ENCODE assay signal across 26 cellular contexts in genomic region chr12:130606245-130606644, GRCh38.
A peak's percentile ranks its signal among the peaks of the same experiment; 100 is the strongest.
DNase-seq lines count a peak whose midpoint lies in the region; ATAC-seq, FAIRE-seq and TF ChIP-seq lines count a peak whose summit lies in the region.
"Had no signal": no experiment of that assay in that cellular context is flagged by ENCODE, and none has a peak within 500 bp of the region (broad histone marks: within the 10 kb centered on the region; RNA-seq: fewer than 3 reads in every experiment).

No MANE protein-coding gene starts in this region.

- H3K9ac ChIP-seq in GM12878 (ENCODE audit: control insufficient read depth, insufficient read depth, low read length): no peak overlapping the region
- H3K9ac ChIP-seq: KMS-11 had no signal

- no peaks in the 10 kb centered on the region for H3K79me2 ChIP-seq in GM12878 (ENCODE audit: control insufficient read depth, insufficient read depth, low read length)

- H3K4me2 ChIP-seq in GM12878 (ENCODE audit: control insufficient read depth, insufficient read depth): no peak overlapping the region
- H3K4me2 ChIP-seq: KMS-11 had no signal

- ATAC-seq in GM12878: no peak
- ATAC-seq: T-helper 17 cell had no signal

- 55% methylated on average over 12 of the region's 12 CpGs for WGBS in GM12878 (ENCODE audit: insufficient coverage, insufficient replicate concordance, low lambda C conversion rate, missing lambda C conversion rate)

- POLR2A ChIA-PET in GM12878 (lab: Charles Lee): no interaction called here

- H3K27me3 ChIP-seq in GM12878 (replicated peaks in 1 of 2; ENCODE audit: control insufficient read depth in 2 of 2, insufficient read depth in 2 of 2, low read length in 1 of 2): no peaks in the 10 kb centered on the region

- no peaks in the 10 kb centered on the region for H3K36me3 ChIP-seq in GM12878 (ENCODE audit: control insufficient read depth in 2 of 2, insufficient read depth in 2 of 2, low read length in 1 of 2)
- H3K36me3 ChIP-seq: HAP-1 had no signal

- RAD21 ChIA-PET in GM12878 (lab: Charles Lee; ENCODE audit: unreplicated experiment): interaction anchor here (1.1 to 1.5 kb wide), 2 partner anchors 29 to 108 kb away, joined by 3 read pairs; no protein-coding TSS in a partner anchor

- SMC1A ChIA-PET in GM12878 (lab: Charles Lee; ENCODE audit: uncharacterized antibody, unreplicated experiment): interaction anchor here (1.1 kb wide), 1 partner anchor 38 kb away, joined by 3 read pairs; no protein-coding TSS in a partner anchor

- no TSS peak for BruUV-seq in GM12878 (replicated peaks; lab: Mats Ljungman, UMichigan)

- no peak for TF ChIP-seq EP300 in GM12878 (IDR thresholded peaks at IDR 0.05; ENCODE audit: borderline replicate concordance in 1 of 2, control insufficient read depth in 1 of 2, low read depth in 2 of 2, low read length in 2 of 2)

- no peak for TF ChIP-seq CTCF in GM12878 (IDR thresholded peaks at IDR 0.05 in 2 of 3, conservative IDR thresholded peaks at IDR 0.05 in 1 of 3; ENCODE audit: control insufficient read depth in 2 of 3, extremely low read depth in 1 of 3, insufficient read depth in 1 of 3, low read depth in 3 of 3, low read length in 3 of 3)
- TF ChIP-seq CTCF in GM13977 (IDR thresholded peaks at IDR 0.05; ENCODE audit: extremely low read depth, insufficient read depth, missing control alignments): no peak

- no peak for TF ChIP-seq POLR2A in GM12878 (IDR thresholded peaks at IDR 0.05; ENCODE audit: low read depth, low read length)

- H3K27ac ChIP-seq in GM12878 (ENCODE audit: control insufficient read depth, insufficient read depth): no peak overlapping the region
- H3K27ac ChIP-seq: KMS-11, RWPE1, SK-N-MC had no signal

- no peak overlapping the region for H3K4me3 ChIP-seq in GM12878
- H3K4me3 ChIP-seq: HAP-1, SK-N-MC had no signal

- DNase-seq in DMS79 (lab: John Stamatoyannopoulos, UW) (peak; percentile 49), NCI-H1436 treated with DMSO at 0.1 percent for 48 hours (lab: John Stamatoyannopoulos, UW) (peak; percentile 37), GM12878 (ENCODE audit: low read depth, low spot score) (no peak), nucleus accumbens (lab: John Stamatoyannopoulos, UW) (peak in 39 of 56 donors; percentile 3 to 88 (median 51)), DMS153 treated with DMSO at 0.1 percent for 48 hours (lab: John Stamatoyannopoulos, UW; ENCODE audit: unreplicated experiment) (no peak), cortex of kidney (lab: John Stamatoyannopoulos, UW) (no peak), GM13977 (ENCODE audit: low spot score) (no peak)
- DNase-seq: Caco-2; CD4-positive, alpha-beta T cell; GDM1; NCI-H1105; NCI-H1694; NCI-H2171; NCI-H345; NCI-H524; NCI-H774; NK-92 treated with Interleukin-12 subunit alpha and Interleukin-12 subunit beta, amount 100 ng/mL, for 24 hours; SHP77 treated with DMSO at 0.1 percent for 48 hours; SW 1271; T-helper 17 cell had no signal

- no peak overlapping the region for H2AFZ ChIP-seq in GM12878 (ENCODE audit: control insufficient read depth, low read depth, low read length)

- intact Hi-C loops in GM12878 (cut with micrococcal nuclease; ENCODE audit: unreplicated experiment): no loop called here

- H3K9me3 ChIP-seq in GM12878 (replicated peaks; ENCODE audit: control insufficient read depth, insufficient read depth, low read length): no peaks in the 10 kb centered on the region
- H3K9me3 ChIP-seq: Caco-2, HAP-1 had no signal

- no peaks in the 10 kb centered on the region for H3K4me1 ChIP-seq in GM12878 (ENCODE audit: control insufficient read depth, insufficient read depth, low read length)
- H3K4me1 ChIP-seq: Caco-2, HAP-1 had no signal

- no peak for FAIRE-seq in GM12878 (lab: Jason Lieb, UNC)
- FAIRE-seq: A204.1, HTR-8/SVneo had no signal

- no peaks in the 10 kb centered on the region for H4K20me1 ChIP-seq in GM12878 (ENCODE audit: control insufficient read depth, insufficient read depth)

- TF ChIP-seq RAD21 in GM12878 (IDR thresholded peaks at IDR 0.05; ENCODE audit: insufficient read depth, low read depth, low read length): no peak

- in situ Hi-C loops in GM12878 (cut with MboI) (no loop called here), GM13977 (cut with MboI; ENCODE audit: low pct_unique_long_range_greater_than_20kb, low sequenced_read_pairs, unreplicated experiment) (no loop called here)

- CTCF ChIA-PET in GM12878 (lab: Yijun Ruan, JAX): interaction anchor here (1.0 kb wide), 1 partner anchor 32 kb away, joined by 3 read pairs; no protein-coding TSS in a partner anchor

TF ChIP-seq in GM12878, 131 proteins besides CTCF, POLR2A, EP300 and RAD21:
- TF ChIP-seq CHD4 (IDR thresholded peaks at IDR 0.05) (no peak), DPF2 (IDR thresholded peaks at IDR 0.05) (no peak), IRF3 (IDR thresholded peaks at IDR 0.05) (no peak), E2F8 (IDR thresholded peaks at IDR 0.05; ENCODE audit: low read depth, partially characterized antibody) (no peak), JUNB (IDR thresholded peaks at IDR 0.05) (no peak), ATF2 (IDR thresholded peaks at IDR 0.05; ENCODE audit: low read length) (no peak), PML (IDR thresholded peaks at IDR 0.05; ENCODE audit: low read length) (no peak), PAX5 (IDR thresholded peaks at IDR 0.05; ENCODE audit: borderline replicate concordance, low read depth, low read length) (peak; percentile 78), ZSCAN29 (IDR thresholded peaks at IDR 0.05) (peak; percentile 94), MTA3 (IDR thresholded peaks at IDR 0.05; ENCODE audit: borderline replicate concordance, low read length) (no peak), RAD51 (IDR thresholded peaks at IDR 0.05) (no peak), SRF (IDR thresholded peaks at IDR 0.05; ENCODE audit: low read depth in 2 of 2, low read length in 2 of 2) (no peak), BHLHE40 (IDR thresholded peaks at IDR 0.05; ENCODE audit: borderline replicate concordance in 1 of 2, low read depth in 2 of 2, low read length in 1 of 2) (0 out of 4 replicates have a peak, but pooled peaks of 1 of the 2 experiments have one; percentile 16), ATF7 (IDR thresholded peaks at IDR 0.05; ENCODE audit: low read depth) (no peak), IKZF1 (conservative IDR thresholded peaks at IDR 0.05) (0 out of 2 replicates have a peak, but pooled peaks have one; percentile 13), EZH2 (IDR thresholded peaks at IDR 0.05; ENCODE audit: borderline replicate concordance, control insufficient read depth, low read depth, low read length) (no peak)

Comparison
In these comparisons a context has a peak if more than half of its experiments do, and no peak if none do; other contexts are left out.
1. DNase-seq: peak in DMS79 (single experiment), NCI-H1436 treated with DMSO at 0.1 percent for 48 hours (single experiment) and nucleus accumbens (39 of 56); none in GM12878 (single experiment), DMS153 treated with DMSO at 0.1 percent for 48 hours (single experiment), cortex of kidney (single experiment) and GM13977 (single experiment).